In genomic region chr5:6582507-6583048, GRCh38 we compare ENCODE assay signal across 10 cellular contexts. TPM values are rescaled to one million over a fixed set of nuclear protein-coding genes. Genes with fewer than 3 reads are reported as not detected.
DNase-seq lines count a peak whose midpoint lies in the region; ATAC-seq, FAIRE-seq and TF ChIP-seq lines count a peak whose summit lies in the region.
"Had no signal": no experiment of that assay in that cellular context is flagged by ENCODE, and none has a peak within 500 bp of the region (broad histone marks: within the 10 kb centered on the region; RNA-seq: fewer than 3 reads in every experiment).

No MANE protein-coding gene starts in this region.

- TF ChIP-seq CTCF in astrocyte (IDR thresholded peaks at IDR 0.05; ENCODE audit: insufficient read depth, low read depth, low read length) (no peak), left lung (IDR thresholded peaks at IDR 0.05) (no peak), stomach (IDR thresholded peaks at IDR 0.05) (no peak)

- no peak overlapping the region for H3K27ac ChIP-seq in astrocyte (ENCODE audit: low read depth, low read length)
- H3K27ac ChIP-seq in left lung = no peak overlapping the region
- H3K27ac ChIP-seq in stomach = peak overlapping the region in 1 of 5 donors; percentile 60

- no peaks in the 10 kb centered on the region for H3K79me2 ChIP-seq in astrocyte (ENCODE audit: insufficient read depth, low read length)

- H3K9me3 ChIP-seq in astrocyte (ENCODE audit: insufficient read depth, low read depth, low read length) (no peaks in the 10 kb centered on the region), left lung (no peaks in the 10 kb centered on the region), stomach (no peaks in the 10 kb centered on the region)

- H3K4me1 ChIP-seq in astrocyte (ENCODE audit: insufficient read depth, low read length) (peaks cover 9% of the 10 kb centered on the region), left lung (peaks cover 0 to 6% of the 10 kb centered on the region in 2 donors), stomach (peaks cover 8 to 17% (median 14%) of the 10 kb centered on the region in 4 donors)

- H3K36me3 ChIP-seq in astrocyte (ENCODE audit: insufficient read depth, low read length) (no peaks in the 10 kb centered on the region), left lung (no peaks in the 10 kb centered on the region), stomach (no peaks in the 10 kb centered on the region)

- H3K36me3 Mint-ChIP-seq in astrocyte (ENCODE audit: low read depth, unreplicated experiment) = no peaks in the 10 kb centered on the region

- intact Hi-C loops in left lung (cut with DNase I) = no loop called here
- intact Hi-C loops in stomach (cut with DNase I; ENCODE audit: low total_unique reads) = no loop called here

- no peaks in the 10 kb centered on the region for H3K4me1 Mint-ChIP-seq in astrocyte (ENCODE audit: low read depth, unreplicated experiment)

- H3K27me3 ChIP-seq in astrocyte (ENCODE audit: insufficient read depth, low read length) (peaks cover 21% of the 10 kb centered on the region), left lung (peaks cover 24 to 80% of the 10 kb centered on the region in 2 donors), stomach (peaks cover 0 to 50% (median 20%) of the 10 kb centered on the region in 3 donors)

- H3K4me3 ChIP-seq in astrocyte (ENCODE audit: insufficient read depth, low read depth, low read length) (peak overlapping the region; percentile 17), left lung (peak overlapping the region; percentile 13 to 21), stomach (peak overlapping the region; percentile 47 to 55 (median 51))

- TF ChIP-seq POLR2A in stomach (IDR thresholded peaks at IDR 0.05) = no peak

- ATAC-seq in left lung (peak; percentile 71), HG03175 (IDR thresholded peaks at IDR 0.05; ENCODE audit: unreplicated experiment) (no peak)

- FAIRE-seq in astrocyte (lab: Jason Lieb, UNC) = no peak
- FAIRE-seq: endometrium had no signal

- H2AFZ ChIP-seq in astrocyte (ENCODE audit: low read depth, low read length) = peak overlapping the region; percentile 41

- no peak for TF ChIP-seq EP300 in stomach (IDR thresholded peaks at IDR 0.05)

- WGBS in stomach, 5 donors = 17 to 66% (median 33%) methylated on average over 21 to 30 of the region's 30 CpGs

- H3K9ac ChIP-seq in astrocyte (ENCODE audit: low read length) = no peak overlapping the region

- DNase-seq in NCI-H1105 treated with DMSO at 0.1 percent for 48 hours (lab: John Stamatoyannopoulos, UW) (peak; percentile 3), NCI-H1105 (lab: John Stamatoyannopoulos, UW) (no peak), astrocyte (ENCODE audit: low read depth) (no peak), left lung (no peak), stomach (no peak), DMS 273 (lab: John Stamatoyannopoulos, UW; ENCODE audit: unreplicated experiment) (no peak), NCI-H1694 treated with DMSO at 0.1 percent for 48 hours (lab: John Stamatoyannopoulos, UW) (no peak)
- DNase-seq: NCI-H226 had no signal

- peak overlapping the region; percentile 78 for H3K4me2 ChIP-seq in astrocyte (ENCODE audit: low read length)

- H3K4me3 Mint-ChIP-seq in astrocyte (ENCODE audit: unreplicated experiment) = no peak overlapping the region

- H3K27ac Mint-ChIP-seq in astrocyte (ENCODE audit: unreplicated experiment) = no peak overlapping the region

- peaks cover 61% of the 10 kb centered on the region for H3K27me3 Mint-ChIP-seq in astrocyte (ENCODE audit: low read depth, unreplicated experiment)

- no peaks in the 10 kb centered on the region for H4K20me1 ChIP-seq in astrocyte (ENCODE audit: insufficient read depth, low read length)

- H3K9me3 Mint-ChIP-seq in astrocyte (ENCODE audit: unreplicated experiment) = peaks cover 2% of the 10 kb centered on the region

RNA-seq across cellular contexts. Expression of gene NSUN2, which starts 50.3 kb away (rescaled TPM):
- total RNA-seq in astrocyte = 71.5 and 78.8 TPM in 2 replicates
- 10 to 100 TPM; 37.5 to 49.5 TPM for total RNA-seq in left lung
- 100 to 1,000 TPM in 2 of 5 donors, 10 to 100 TPM in 3; 39.6 to 249 (median 74.0) TPM for total RNA-seq in stomach
- 10 to 100 TPM; 23.1 to 30.0 (median 25.3) TPM for polyA plus RNA-seq in stomach

RNA-seq across cellular contexts. Expression of gene SRD5A1, which starts 50.7 kb away (rescaled TPM):
- total RNA-seq in astrocyte (27.6 and 30.6 TPM in 2 replicates), left lung (10 to 100 TPM; 10.1 to 14.5 TPM), stomach (1 to 10 TPM in 4 of 5 donors, not detected in 1; 1.3 to 7.7 (median 4.8) TPM)
- 10 to 100 TPM in 1 of 3 donors, 1 to 10 TPM in 2; 3.8 to 12.8 (median 4.2) TPM for polyA plus RNA-seq in stomach
